ENCODE assay signal across 28 cellular contexts in the genomic region with DNA sequence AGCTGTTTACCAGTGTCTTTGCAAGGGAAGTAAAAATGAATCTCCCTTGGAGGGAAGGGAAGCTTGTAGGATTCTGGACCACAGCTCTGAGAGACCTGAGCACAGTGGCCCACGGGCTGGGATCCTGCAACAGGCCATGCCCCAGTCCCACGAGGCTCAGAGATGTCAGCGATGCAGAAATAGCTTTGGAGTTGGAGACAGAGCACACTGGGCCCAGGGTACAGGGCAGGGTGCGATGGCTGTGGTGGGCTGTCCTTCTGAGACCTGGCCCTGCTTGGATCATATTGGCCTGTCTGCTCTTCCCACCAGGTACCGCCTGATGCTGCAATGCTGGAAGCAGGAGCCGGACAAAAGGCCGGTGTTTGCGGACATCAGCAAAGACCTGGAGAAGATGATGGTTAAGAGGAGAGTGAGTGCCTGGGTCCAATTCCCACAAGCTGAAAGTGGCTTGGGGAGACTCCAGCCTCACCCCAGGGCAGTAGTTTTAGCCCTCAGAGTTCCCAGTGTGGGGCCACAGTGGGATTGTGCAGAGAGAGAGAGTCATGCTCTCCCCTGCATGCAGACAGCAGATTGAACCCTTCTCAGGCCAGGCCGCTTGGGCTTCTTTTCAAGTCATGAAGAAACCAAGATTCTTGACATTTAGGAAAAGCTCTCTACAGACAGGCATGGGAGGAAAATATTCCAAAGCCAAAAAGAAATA. TPM values are rescaled to one million over a fixed set of nuclear protein-coding genes. Genes with fewer than 3 reads are reported as not detected.
DNase-seq lines count a peak whose midpoint lies in the region; ATAC-seq and TF ChIP-seq lines count a peak whose summit lies in the region.
"Had no signal": no experiment of that assay in that cellular context is flagged by ENCODE, and none has a peak within 500 bp of the region (broad histone marks: within the 10 kb centered on the region; RNA-seq: fewer than 3 reads in every experiment).

No MANE protein-coding gene starts in this region.

- intact Hi-C loops in cardiac septum (cut with DNase I): no loop called here
- intact Hi-C loops in heart right ventricle (cut with DNase I): no loop called here

- TF ChIP-seq CTCF in heart right ventricle (IDR thresholded peaks at IDR 0.05): no peak
- TF ChIP-seq CTCF in osteoblast (IDR thresholded peaks at IDR 0.05; ENCODE audit: extremely low read depth, low read depth, low read length): no peak

- no peak overlapping the region for H2AFZ ChIP-seq in osteoblast (ENCODE audit: low read length)
- H2AFZ ChIP-seq: neural progenitor cell had no signal

- H4K20me1 ChIP-seq in osteoblast (ENCODE audit: insufficient read depth, low read length): no peaks in the 10 kb centered on the region

- peak overlapping the region; percentile 57 for H3K27ac Mint-ChIP-seq in central memory CD8-positive, alpha-beta T cell (ENCODE audit: low read depth)
- H3K27ac Mint-ChIP-seq: neural progenitor cell had no signal

- no peaks in the 10 kb centered on the region for H3K36me3 Mint-ChIP-seq in central memory CD8-positive, alpha-beta T cell (ENCODE audit: insufficient read depth)
- H3K36me3 Mint-ChIP-seq: neural progenitor cell had no signal

- no peaks in the 10 kb centered on the region for H3K27me3 Mint-ChIP-seq in central memory CD8-positive, alpha-beta T cell

- H3K79me2 ChIP-seq in osteoblast (ENCODE audit: insufficient read depth, low read length): no peaks in the 10 kb centered on the region

- peaks cover 43% of the 10 kb centered on the region for H3K4me1 Mint-ChIP-seq in central memory CD8-positive, alpha-beta T cell

- H3K4me1 ChIP-seq in heart right ventricle: peaks cover 0 to 48% (median 12%) of the 10 kb centered on the region in 9 donors
- peaks cover 13% of the 10 kb centered on the region for H3K4me1 ChIP-seq in osteoblast (ENCODE audit: insufficient read depth, low read length)
- H3K4me1 ChIP-seq: breast epithelium, neural progenitor cell, prostate gland, uterus had no signal

- H3K36me3 ChIP-seq in heart right ventricle (no peaks in the 10 kb centered on the region), osteoblast (ENCODE audit: insufficient read depth, low read length) (no peaks in the 10 kb centered on the region)
- H3K36me3 ChIP-seq: breast epithelium, neural progenitor cell, prostate gland, uterus had no signal

- WGBS in heart right ventricle, 2 donors: 86 to 90% methylated on average over 9 of the region's 9 CpGs

- H3K27ac ChIP-seq in heart right ventricle: no peak overlapping the region
- no peak overlapping the region for H3K27ac ChIP-seq in osteoblast (ENCODE audit: low read depth, low read length)
- H3K27ac ChIP-seq: breast epithelium, neural progenitor cell, prostate gland, RWPE1, uterus had no signal

- H3K4me2 ChIP-seq in osteoblast (ENCODE audit: insufficient read depth, low read length): no peak overlapping the region
- H3K4me2 ChIP-seq: neural progenitor cell had no signal

- no peaks in the 10 kb centered on the region for H3K9me3 Mint-ChIP-seq in central memory CD8-positive, alpha-beta T cell
- H3K9me3 Mint-ChIP-seq: neural progenitor cell had no signal

- no peaks in the 10 kb centered on the region for H3K27me3 ChIP-seq in heart right ventricle
- H3K27me3 ChIP-seq in osteoblast (ENCODE audit: insufficient read depth, low read length): peaks cover 7% of the 10 kb centered on the region
- H3K27me3 ChIP-seq: breast epithelium, neural progenitor cell, uterus had no signal

- no peak overlapping the region for H3K4me3 ChIP-seq in heart right ventricle
- H3K4me3 ChIP-seq in osteoblast (ENCODE audit: insufficient read depth, low read length): no peak overlapping the region
- H3K4me3 ChIP-seq: breast epithelium, K562, neural progenitor cell, prostate gland, uterus had no signal

- no peak overlapping the region for H3K4me3 Mint-ChIP-seq in central memory CD8-positive, alpha-beta T cell
- H3K4me3 Mint-ChIP-seq: neural progenitor cell had no signal

- H3K9me3 ChIP-seq in heart right ventricle (no peaks in the 10 kb centered on the region), osteoblast (ENCODE audit: low read depth, low read length) (no peaks in the 10 kb centered on the region)
- H3K9me3 ChIP-seq: breast epithelium, prostate gland, uterus had no signal

- DNase-seq in cardiac septum (ENCODE audit: low spot score): peak; percentile 51
- no peak for DNase-seq in heart right ventricle
- peak in 1 of 2 donors; percentile 3 for DNase-seq in central memory CD8-positive, alpha-beta T cell (ENCODE audit: low spot score in 2 of 2)
- DNase-seq in osteoblast (ENCODE audit: insufficient read length, low spot score, missing footprints): peak; percentile 22
- DNase-seq in occipital lobe (lab: John Stamatoyannopoulos, UW): no peak
- no peak for DNase-seq in GM19240 (ENCODE audit: insufficient read length, low spot score)
- DNase-seq: activated CD4-positive, alpha-beta T cell treated with anti-CD3 and anti-CD28 coated beads, Interleukin-2, amount 50 U/mL, for 1 hour; activated T-cell treated with anti-CD3 and anti-CD28 coated beads, Interleukin-2, amount 50 U/mL, for 1 hour; amygdala; cortex of kidney; DMS 273 treated with DMSO at 0.1 percent for 48 hours; kidney glomerular epithelial cell; NCI-H1417; NCI-H2081; NCI-H345; NCI-H774; substantia nigra; T-helper 2 cell; uterus had no signal

- no peak for ATAC-seq in heart right ventricle
- no peak for ATAC-seq in central memory CD8-positive, alpha-beta T cell (replicated peaks; ENCODE audit: extremely low read depth, poor library complexity, severe bottlenecking)
- ATAC-seq in HG03565 (IDR thresholded peaks at IDR 0.05; ENCODE audit: unreplicated experiment): no peak
- ATAC-seq in HG03039 (IDR thresholded peaks at IDR 0.05; ENCODE audit: unreplicated experiment): no peak
- ATAC-seq: K562 had no signal

RNA-seq across cellular contexts. Expression of a gene that starts 13.5 kb away (rescaled TPM):
- total RNA-seq in cardiac septum (14.2 TPM), heart right ventricle (10 to 100 TPM in 3 of 10 donors, 1 to 10 TPM in 7; 7.0 to 12.9 (median 9.8) TPM), osteoblast (31.8 and 37.7 TPM in 2 replicates), occipital lobe (68.3 TPM)
- 1 to 10 TPM; 4.6 to 7.1 TPM for polyA plus RNA-seq in heart right ventricle

RNA-seq across cellular contexts. Expression of a gene that starts 47.9 kb away (rescaled TPM):
- 0.94 TPM for total RNA-seq in cardiac septum
- total RNA-seq in heart right ventricle: 1 to 10 TPM in 8 of 10 donors, under 1 TPM in 2; 0.67 to 2.6 (median 1.2) TPM
- polyA plus RNA-seq in heart right ventricle: 1 to 10 TPM in 1 of 2 donors, under 1 TPM in 1; 0.38 to 2.3 TPM
- total RNA-seq in osteoblast: under 0.01 TPM in 2 replicates
- 0.94 TPM for total RNA-seq in occipital lobe
- total RNA-seq: HT-29, MCF 10A had no signal
- polyA plus RNA-seq: K562 had no signal

Comparison
In these comparisons a context has a peak if more than half of its experiments do, and no peak if none do; other contexts are left out.
1. DNase-seq: peak in cardiac septum (single experiment) and osteoblast (single experiment); none in heart right ventricle (0 of 2), occipital lobe (single experiment) and GM19240 (single experiment).